ENCODE assay signal across 20 cellular contexts in genomic region chr9:72623156-72623555, GRCh38.
DNase-seq lines count a peak whose midpoint lies in the region; ATAC-seq, FAIRE-seq and TF ChIP-seq lines count a peak whose summit lies in the region.
"Had no signal": no experiment of that assay in that cellular context is flagged by ENCODE, and none has a peak within 500 bp of the region (broad histone marks: within the 10 kb centered on the region; RNA-seq: fewer than 3 reads in every experiment).

No MANE protein-coding gene starts in this region.

- H3K9me1 ChIP-seq in keratinocyte (ENCODE audit: control insufficient read depth, extremely low read depth, insufficient read depth, low read length), result no peaks in the 10 kb centered on the region

- no peaks in the 10 kb centered on the region for H3K9me3 Mint-ChIP-seq in effector memory CD8-positive, alpha-beta T cell

- no peaks in the 10 kb centered on the region for H3K4me1 Mint-ChIP-seq in effector memory CD8-positive, alpha-beta T cell (ENCODE audit: low read depth in 2 of 2)

- ATAC-seq in RWPE2 (ENCODE audit: low read depth) (peak; percentile 38; the same call in 2 of the 3 replicates), Right ventricle myocardium superior (ENCODE audit: poor library complexity) (no peak)
- no peak for ATAC-seq in effector memory CD8-positive, alpha-beta T cell (replicated peaks)
- ATAC-seq: Panc1 had no signal

- H3K27ac ChIP-seq in RWPE2 (ENCODE audit: poor library complexity, severe bottlenecking), result no peak overlapping the region
- no peak overlapping the region for H3K27ac ChIP-seq in keratinocyte (ENCODE audit: control insufficient read depth, insufficient read depth, low read length)
- H3K27ac ChIP-seq: C4-2B had no signal

- H3K4me3 Mint-ChIP-seq in effector memory CD8-positive, alpha-beta T cell, result no peak overlapping the region
- H3K4me3 Mint-ChIP-seq: H9 had no signal

- dilution Hi-C loops in keratinocyte (cut with MboI; ENCODE audit: extremely low pct_ligation_motif_present, low sequenced_read_pairs), result no loop called here

- H3K36me3 ChIP-seq in RWPE2 (ENCODE audit: low read depth), result no peaks in the 10 kb centered on the region
- H3K36me3 ChIP-seq in keratinocyte (ENCODE audit: control insufficient read depth in 2 of 2, extremely low read depth in 1 of 2, insufficient read depth in 2 of 2, low read length in 2 of 2), result no peaks in the 10 kb centered on the region
- H3K36me3 ChIP-seq: MG63 had no signal

- peaks cover 12 to 18% of the 10 kb centered on the region in 2 donors for H3K27me3 Mint-ChIP-seq in effector memory CD8-positive, alpha-beta T cell

- H4K20me1 ChIP-seq in keratinocyte (ENCODE audit: control insufficient read depth, extremely low read depth, insufficient read depth, low read length), result no peaks in the 10 kb centered on the region

- intact Hi-C loops in Right ventricle myocardium superior (cut with DNase I), result no loop called here

- no peak overlapping the region for H3K27ac Mint-ChIP-seq in effector memory CD8-positive, alpha-beta T cell
- H3K27ac Mint-ChIP-seq: H9 had no signal

- DNase-seq in AG10803 (ENCODE audit: low read depth) (peak; percentile 37), RWPE2 (ENCODE audit: low spot score) (no peak), epithelial cell of esophagus (ENCODE audit: low read depth) (peak; percentile 76), keratinocyte (ENCODE audit: low read depth, low spot score) (peak; percentile 9), UCSD-AML1 (lab: John Stamatoyannopoulos, UW; ENCODE audit: unreplicated experiment) (no peak), NCI-H226 (no peak), Right ventricle myocardium superior (no peak)
- DNase-seq in effector memory CD8-positive, alpha-beta T cell, result no peak
- DNase-seq: COR-L47, EL, H9, MG63, NCI-H1092, NCI-H146, NCI-H2081 treated with DMSO at 0.1 percent for 48 hours, NCI-H524 treated with DMSO at 0.1 percent for 48 hours, SHP77 had no signal

- no peaks in the 10 kb centered on the region for H3K9me3 ChIP-seq in RWPE2 (ENCODE audit: severe bottlenecking)
- H3K9me3 ChIP-seq in keratinocyte (ENCODE audit: control insufficient read depth, low read depth, low read length), result no peaks in the 10 kb centered on the region
- H3K9me3 ChIP-seq: MG63 had no signal

- H3K9ac ChIP-seq in keratinocyte (ENCODE audit: control insufficient read depth, extremely low read depth, insufficient read depth, low read length), result no peak overlapping the region

- H3K27me3 ChIP-seq in RWPE2 (ENCODE audit: insufficient read depth, poor library complexity, severe bottlenecking) (no peaks in the 10 kb centered on the region), keratinocyte (ENCODE audit: control insufficient read depth, extremely low read depth, insufficient read depth, low read length) (no peaks in the 10 kb centered on the region)
- H3K27me3 ChIP-seq: MG63 had no signal

- no peak overlapping the region for H2AFZ ChIP-seq in keratinocyte (ENCODE audit: control insufficient read depth, low read length)

- H3K36me3 Mint-ChIP-seq in effector memory CD8-positive, alpha-beta T cell (ENCODE audit: insufficient read depth), result no peaks in the 10 kb centered on the region

- no peak overlapping the region for H3K4me3 ChIP-seq in AG10803 (ENCODE audit: low read length)
- no peak overlapping the region for H3K4me3 ChIP-seq in RWPE2 (ENCODE audit: severe bottlenecking)
- no peak overlapping the region for H3K4me3 ChIP-seq in epithelial cell of esophagus (ENCODE audit: low read length)
- no peak overlapping the region for H3K4me3 ChIP-seq in keratinocyte (ENCODE audit: control insufficient read depth in 2 of 3, extremely low read depth in 1 of 3, insufficient read depth in 2 of 3, low read depth in 1 of 3, low read length in 3 of 3)
- H3K4me3 ChIP-seq: MG63 had no signal

- H3K79me2 ChIP-seq in keratinocyte (ENCODE audit: control insufficient read depth, insufficient read depth, low read length), result no peaks in the 10 kb centered on the region

- H3K4me1 ChIP-seq in RWPE2 (ENCODE audit: insufficient read depth, poor library complexity, severe bottlenecking), result no peaks in the 10 kb centered on the region
- peaks cover 5% of the 10 kb centered on the region for H3K4me1 ChIP-seq in keratinocyte (ENCODE audit: control insufficient read depth, extremely low read depth, insufficient read depth, low read length)

- FAIRE-seq in keratinocyte (lab: Jason Lieb, UNC), result peak; percentile 73
- FAIRE-seq: A204.1 had no signal

- H3K4me2 ChIP-seq in keratinocyte (ENCODE audit: control insufficient read depth, extremely low read depth, insufficient read depth, low read depth, low read length), result peak overlapping the region; percentile 7

- TF ChIP-seq CTCF in AG10803 (conservative IDR thresholded peaks at IDR 0.05; ENCODE audit: low read length) (no peak), RWPE2 (IDR thresholded peaks at IDR 0.05; ENCODE audit: poor library complexity, severe bottlenecking) (no peak), epithelial cell of esophagus (IDR thresholded peaks at IDR 0.05; ENCODE audit: insufficient read depth, low read depth, low read length, missing control alignments) (no peak), keratinocyte (optimal IDR thresholded peaks at IDR 0.05 in 1 of 3, IDR thresholded peaks at IDR 0.05 in 1 of 3, conservative IDR thresholded peaks at IDR 0.05 in 1 of 3; ENCODE audit: extremely low read depth in 1 of 3, insufficient read depth in 2 of 3, low read length in 3 of 3) (no peak)

Comparison
In these comparisons a context has a peak if more than half of its experiments do, and no peak if none do; other contexts are left out.
1. DNase-seq: peak in AG10803 (single experiment), epithelial cell of esophagus (single experiment) and keratinocyte (single experiment); none in RWPE2 (single experiment), UCSD-AML1 (single experiment), effector memory CD8-positive, alpha-beta T cell (0 of 3), NCI-H226 (single experiment) and Right ventricle myocardium superior (single experiment).